In genomic region chr9:120934271-120934670, GRCh38 we compare ENCODE assay signal across 9 cellular contexts. TPM values are rescaled to one million over a fixed set of nuclear protein-coding genes. Genes with fewer than 3 reads are reported as not detected.
A peak's percentile ranks its signal among the peaks of the same experiment; 100 is the strongest.
DNase-seq lines count a peak whose midpoint lies in the region; ATAC-seq and TF ChIP-seq lines count a peak whose summit lies in the region.
"Had no signal": no experiment of that assay in that cellular context is flagged by ENCODE, and none has a peak within 500 bp of the region (broad histone marks: within the 10 kb centered on the region; RNA-seq: fewer than 3 reads in every experiment).

No MANE protein-coding gene starts in this region.

- H3K4me1 Mint-ChIP-seq in CD14-positive monocyte (peaks cover 67% of the 10 kb centered on the region), immature natural killer cell (peaks cover 63 to 72% of the 10 kb centered on the region in 2 donors)
- H3K4me1 Mint-ChIP-seq in naive thymus-derived CD8-positive, alpha-beta T cell: peaks cover 42 to 83% (median 79%) of the 10 kb centered on the region in 4 donors

- POLR2A ChIA-PET in naive thymus-derived CD8-positive, alpha-beta T cell (lab: Charles Lee): interaction anchor here (1.1 to 37.3 kb wide), 4 partner anchors 29 to 141 kb away, joined by 3 to 1842 read pairs (median 292); partner anchors contain the start of genes FBXW2, PHF19, PSMD5 and TRAF1

- H3K36me3 ChIP-seq in Karpas-422 (ENCODE audit: insufficient read depth, low read length): no peaks in the 10 kb centered on the region
- no peaks in the 10 kb centered on the region for H3K36me3 ChIP-seq in adipocyte (ENCODE audit: control insufficient read depth, insufficient read depth, low read length, severe bottlenecking)
- no peaks in the 10 kb centered on the region for H3K36me3 ChIP-seq in trophoblast cell (ENCODE audit: control insufficient read depth in 1 of 2, insufficient read depth in 2 of 2, low read length in 2 of 2)

- no peak overlapping the region for H2BK120ac ChIP-seq in trophoblast cell (ENCODE audit: insufficient read depth, low read length, poor library complexity)

- no peak overlapping the region for H4K91ac ChIP-seq in trophoblast cell (ENCODE audit: low read depth, low read length)

- H3K27ac ChIP-seq in Karpas-422 (ENCODE audit: low read length) (peak overlapping the region; percentile 100), trophoblast cell (ENCODE audit: low read depth, low read length) (no peak overlapping the region)

- peak overlapping the region; percentile 88 to 97 (median 94) for H3K27ac Mint-ChIP-seq in CD14-positive monocyte
- H3K27ac Mint-ChIP-seq in naive thymus-derived CD8-positive, alpha-beta T cell: peak overlapping the region; percentile 95 to 100 (median 100)
- H3K27ac Mint-ChIP-seq in immature natural killer cell: no peak overlapping the region

- no peak for ATAC-seq in naive thymus-derived CD8-positive, alpha-beta T cell
- ATAC-seq in sciatic nerve: no peak

- H3K9me3 ChIP-seq in Karpas-422 (ENCODE audit: low read length) (no peaks in the 10 kb centered on the region), adipocyte (ENCODE audit: control insufficient read depth, low read length) (no peaks in the 10 kb centered on the region), trophoblast cell (ENCODE audit: insufficient read depth, low read depth, low read length) (no peaks in the 10 kb centered on the region)

- no peaks in the 10 kb centered on the region for H3K79me1 ChIP-seq in trophoblast cell (ENCODE audit: low read length)

- no peaks in the 10 kb centered on the region for H4K20me1 ChIP-seq in Karpas-422 (ENCODE audit: insufficient read depth, low read depth, low read length)

- peak overlapping the region; percentile 31 to 75 for H3K4me3 Mint-ChIP-seq in CD14-positive monocyte
- peak overlapping the region in 6 of 10 donors; percentile 19 to 42 (median 32) for H3K4me3 Mint-ChIP-seq in naive thymus-derived CD8-positive, alpha-beta T cell
- no peak overlapping the region for H3K4me3 Mint-ChIP-seq in immature natural killer cell

- peaks cover 87% of the 10 kb centered on the region for H3K4me1 ChIP-seq in Karpas-422 (ENCODE audit: low read length)
- peaks cover 65% of the 10 kb centered on the region for H3K4me1 ChIP-seq in adipocyte (ENCODE audit: control insufficient read depth, insufficient read depth, low read length)
- H3K4me1 ChIP-seq in trophoblast cell (ENCODE audit: control insufficient read depth in 1 of 2, insufficient read depth in 2 of 2, low read length in 2 of 2): peaks cover under 1 to 2% of the 10 kb centered on the region in 2 experiments

- H2AFZ ChIP-seq in Karpas-422 (ENCODE audit: low read length) (no peak overlapping the region), trophoblast cell (ENCODE audit: insufficient read depth, low read length, poor library complexity) (no peak overlapping the region)

- H3K9me2 ChIP-seq in Karpas-422 (replicated peaks; ENCODE audit: insufficient read depth, low read length): no peaks in the 10 kb centered on the region

- H3K27me3 ChIP-seq in Karpas-422 (ENCODE audit: low read length) (no peaks in the 10 kb centered on the region), adipocyte (replicated peaks; ENCODE audit: control insufficient read depth, insufficient read depth, low read length) (no peaks in the 10 kb centered on the region), trophoblast cell (ENCODE audit: insufficient read depth, low read length) (no peaks in the 10 kb centered on the region)

- H3K4ac ChIP-seq in trophoblast cell (ENCODE audit: low read depth, low read length): no peak overlapping the region

- DNase-seq in CD14-positive monocyte (ENCODE audit: low spot score) (peak; percentile 68), Karpas-422 (peak; percentile 80), adipocyte (ENCODE audit: low read depth) (no peak), sciatic nerve (ENCODE audit: low spot score) (no peak), trophoblast cell (no peak), immature natural killer cell (no peak), DMS153 (lab: John Stamatoyannopoulos, UW) (no peak)
- no peak for DNase-seq in naive thymus-derived CD8-positive, alpha-beta T cell
- DNase-seq: cerebellar nuclear complex had no signal

- no peak overlapping the region for H3K14ac ChIP-seq in trophoblast cell (ENCODE audit: low read length)

- H3K9ac ChIP-seq in Karpas-422 (ENCODE audit: low read length) (peak overlapping the region; percentile 81), adipocyte (ENCODE audit: low read length) (peak overlapping the region; percentile 13), trophoblast cell (ENCODE audit: low read length) (no peak overlapping the region)

- H2BK12ac ChIP-seq in trophoblast cell (ENCODE audit: low read length): no peak overlapping the region

- H3K79me2 ChIP-seq in Karpas-422 (ENCODE audit: low read length): no peaks in the 10 kb centered on the region
- H3K79me2 ChIP-seq in trophoblast cell (ENCODE audit: control insufficient read depth, insufficient read depth, low read length, poor library complexity): no peaks in the 10 kb centered on the region

- intact Hi-C loops in CD14-positive monocyte (cut with micrococcal nuclease) (loop anchor here in 1 of 2 donors (2.0 kb wide), 1 partner anchor 57 kb away; the partner anchor contains the start of gene PHF19), sciatic nerve (cut with DNase I) (no loop called here)

- H2AK5ac ChIP-seq in trophoblast cell (ENCODE audit: low read length): no peak overlapping the region

- H3K4me2 ChIP-seq in Karpas-422 (ENCODE audit: low read depth, low read length, poor library complexity, severe bottlenecking) (peak overlapping the region; percentile 81), trophoblast cell (ENCODE audit: low read length) (no peak overlapping the region)

- H2BK5ac ChIP-seq in trophoblast cell (ENCODE audit: low read depth, low read length, poor library complexity): no peak overlapping the region

- H3K36me3 Mint-ChIP-seq in CD14-positive monocyte: peaks cover 0 to 1% of the 10 kb centered on the region in 2 donors
- H3K36me3 Mint-ChIP-seq in naive thymus-derived CD8-positive, alpha-beta T cell: no peaks in the 10 kb centered on the region
- no peaks in the 10 kb centered on the region for H3K36me3 Mint-ChIP-seq in immature natural killer cell

- no peak overlapping the region for H3K23ac ChIP-seq in trophoblast cell (ENCODE audit: low read length)

- TF ChIP-seq CTCF in CD14-positive monocyte (IDR thresholded peaks at IDR 0.05): no peak

- no peak overlapping the region for H3K18ac ChIP-seq in trophoblast cell (ENCODE audit: low read length)

- H3K9me3 Mint-ChIP-seq in CD14-positive monocyte: no peaks in the 10 kb centered on the region
- no peaks in the 10 kb centered on the region for H3K9me3 Mint-ChIP-seq in naive thymus-derived CD8-positive, alpha-beta T cell
- no peaks in the 10 kb centered on the region for H3K9me3 Mint-ChIP-seq in immature natural killer cell

- H4K8ac ChIP-seq in trophoblast cell (ENCODE audit: low read depth, low read length): no peak overlapping the region

- H4K12ac ChIP-seq in trophoblast cell (ENCODE audit: low read depth, low read length): no peak overlapping the region

- H3K27me3 Mint-ChIP-seq in CD14-positive monocyte (ENCODE audit: low read depth in 3 of 3) (peaks cover 0 to 3% (median 0%) of the 10 kb centered on the region in 3 donors), immature natural killer cell (ENCODE audit: low read depth in 3 of 3) (peaks cover 2 to 9% (median 2%) of the 10 kb centered on the region in 3 donors)
- no peaks in the 10 kb centered on the region for H3K27me3 Mint-ChIP-seq in naive thymus-derived CD8-positive, alpha-beta T cell

- H3K4me3 ChIP-seq in Karpas-422 (ENCODE audit: low read length): peak overlapping the region; percentile 59
- H3K4me3 ChIP-seq in adipocyte (ENCODE audit: low read length): no peak overlapping the region
- no peak overlapping the region for H3K4me3 ChIP-seq in trophoblast cell (ENCODE audit: low read depth, low read length)

- no CpG with 5 or more reads among the region's 2 CpGs for WGBS in trophoblast cell (ENCODE audit: extremely low coverage, insufficient coverage, insufficient read length)

RNA-seq across cellular contexts. Expression of gene TRAF1, which starts 7.7 kb away (rescaled TPM):
- polyA plus RNA-seq in CD14-positive monocyte: under 1 TPM; 0.15 to 0.74 TPM
- 18.8 and 23.8 TPM in 2 replicates for total RNA-seq in Karpas-422 (2014; rRNA removed; shearing (Covaris generic); ENCODE audit: low replicate concordance)
- 100 to 1,000 TPM; 125 to 126 TPM for total RNA-seq in naive thymus-derived CD8-positive, alpha-beta T cell
- 1 to 10 TPM; 3.7 to 7.0 (median 4.9) TPM for polyA plus RNA-seq in naive thymus-derived CD8-positive, alpha-beta T cell
- 8.0 TPM for total RNA-seq in sciatic nerve
- polyA plus RNA-seq in trophoblast cell (2013): 0.60 and 0.64 TPM in 2 replicates
- polyA plus RNA-seq in immature natural killer cell: 1 to 10 TPM in 2 of 3 donors, under 1 TPM in 1; 0.67 to 3.4 (median 1.5) TPM

RNA-seq across cellular contexts. Expression of gene PHF19, which starts 57.3 kb away (rescaled TPM):
- 10 to 100 TPM; 12.6 to 12.7 TPM for polyA plus RNA-seq in CD14-positive monocyte
- total RNA-seq in Karpas-422 (2014; rRNA removed; shearing (Covaris generic); ENCODE audit: low replicate concordance): 34.8 and 76.9 TPM in 2 replicates
- total RNA-seq in naive thymus-derived CD8-positive, alpha-beta T cell: 100 to 1,000 TPM; 143 to 144 TPM
- polyA plus RNA-seq in naive thymus-derived CD8-positive, alpha-beta T cell: 10 to 100 TPM in 1 of 3 donors, 1 to 10 TPM in 2; 6.3 to 11.8 (median 9.4) TPM
- 29.3 TPM for total RNA-seq in sciatic nerve
- 12.1 and 12.9 TPM in 2 replicates for polyA plus RNA-seq in trophoblast cell (2013)
- 10 to 100 TPM; 12.1 to 12.9 (median 12.8) TPM for polyA plus RNA-seq in immature natural killer cell

Comparison
In these comparisons a context has a peak if more than half of its experiments do, and no peak if none do; other contexts are left out.
1. DNase-seq: peak in CD14-positive monocyte (single experiment) and Karpas-422 (single experiment); none in adipocyte (single experiment), naive thymus-derived CD8-positive, alpha-beta T cell (0 of 10), sciatic nerve (single experiment), trophoblast cell (0 of 2), immature natural killer cell (0 of 3) and DMS153 (single experiment).
2. H3K27ac Mint-ChIP-seq: peak in CD14-positive monocyte (7 of 7) and naive thymus-derived CD8-positive, alpha-beta T cell (10 of 10); none in immature natural killer cell (0 of 6).
3. H3K4me3 Mint-ChIP-seq: peak in CD14-positive monocyte (2 of 2) and naive thymus-derived CD8-positive, alpha-beta T cell (6 of 10); none in immature natural killer cell (0 of 5).